ENCODE assay signal across 8 cellular contexts in the genomic region with DNA sequence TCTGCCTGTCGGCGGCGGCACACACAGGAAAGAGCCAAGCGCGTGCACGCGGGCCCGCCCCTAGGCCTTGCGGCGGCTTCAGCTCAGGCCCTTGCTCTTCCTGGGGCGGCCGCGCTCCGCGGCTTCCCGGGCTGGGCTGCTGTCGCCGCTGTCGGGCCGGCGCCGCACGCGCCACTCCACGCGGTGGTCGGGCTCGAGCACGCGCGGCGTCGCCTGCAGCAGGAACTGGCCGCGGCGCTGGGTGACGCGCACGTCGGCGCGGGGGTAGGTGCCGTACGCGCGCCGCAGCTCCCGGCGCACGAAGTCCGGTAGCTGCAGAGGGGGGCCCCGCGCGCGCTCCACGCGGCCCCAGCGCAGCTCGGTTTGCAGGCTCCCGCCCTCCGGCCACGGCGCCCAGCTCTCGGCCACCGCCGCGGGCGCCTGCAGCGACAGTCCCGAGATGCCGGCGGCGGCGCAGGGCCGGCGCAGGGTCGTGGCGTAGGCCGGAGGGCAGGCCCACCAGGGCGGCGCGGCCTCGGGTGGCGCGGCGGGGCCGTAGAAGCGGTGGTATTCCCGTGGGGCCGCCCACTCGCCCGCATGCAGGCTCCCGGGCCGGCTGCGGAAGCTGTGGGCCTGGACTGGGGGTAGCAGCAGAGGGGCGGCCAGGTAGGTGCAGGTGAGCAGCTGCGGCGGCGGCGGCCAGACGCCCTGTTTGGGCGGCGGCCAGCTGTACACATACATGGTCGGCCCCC. TPM values are rescaled to one million over a fixed set of nuclear protein-coding genes. Genes with fewer than 3 reads are reported as not detected.
DNase-seq lines count a peak whose midpoint lies in the region; ATAC-seq and TF ChIP-seq lines count a peak whose summit lies in the region.

No MANE protein-coding gene starts in this region.

- peak overlapping the region; percentile 30 to 96 (median 83) for H3K27ac ChIP-seq in adrenal gland
- peak overlapping the region; percentile 86 to 89 for H3K27ac ChIP-seq in prostate gland
- peak overlapping the region; percentile 68 for H3K27ac ChIP-seq in urinary bladder (ENCODE audit: low read depth)

- H3K27me3 ChIP-seq in adrenal gland, result no peaks in the 10 kb centered on the region
- no peaks in the 10 kb centered on the region for H3K27me3 ChIP-seq in prostate gland (replicated peaks; ENCODE audit: insufficient read depth)

- no peak for TF ChIP-seq CTCF in GM12875 (IDR thresholded peaks at IDR 0.05; ENCODE audit: borderline replicate concordance, insufficient read depth, low read depth, low read length)
- no peak for TF ChIP-seq CTCF in adrenal gland (IDR thresholded peaks at IDR 0.05)
- TF ChIP-seq CTCF in prostate gland (IDR thresholded peaks at IDR 0.05), result peak in 2 of 4 experiments; percentile 20 to 32

- no peaks in the 10 kb centered on the region for H3K27me3 Mint-ChIP-seq in T-cell

- peak; percentile 41 to 76 for TF ChIP-seq POLR2A in adrenal gland (IDR thresholded peaks at IDR 0.05)
- TF ChIP-seq POLR2A in prostate gland (IDR thresholded peaks at IDR 0.05), result peak; percentile 31

- no peaks in the 10 kb centered on the region for H3K9me3 Mint-ChIP-seq in T-cell

- H3K36me3 ChIP-seq in adrenal gland (replicated peaks in 1 of 2) (no peaks in the 10 kb centered on the region), prostate gland (no peaks in the 10 kb centered on the region), urinary bladder (ENCODE audit: insufficient read depth) (no peaks in the 10 kb centered on the region)

- peaks cover 5% of the 10 kb centered on the region for H3K36me3 Mint-ChIP-seq in T-cell

- WGBS in adrenal gland, 4 donors, result 0 to 1% (median 0%) methylated on average over 2 to 104 of the region's 104 CpGs
- 1% methylated on average over 36 of the region's 104 CpGs for WGBS in prostate gland
- under 1% methylated on average over 104 of the region's 104 CpGs for WGBS in urinary bladder

- POLR2A ChIA-PET in T-cell (lab: Charles Lee), result interaction anchor here (0.7 to 0.8 kb wide), 3 partner anchors 18 to 217 kb away, joined by 3 to 4 read pairs (median 3); a partner anchor contains a TSS

- H3K4me1 ChIP-seq in adrenal gland (replicated peaks in 1 of 2) (peaks cover 4 to 29% of the 10 kb centered on the region in 2 donors), prostate gland (replicated peaks) (no peaks in the 10 kb centered on the region), urinary bladder (ENCODE audit: insufficient read depth) (no peaks in the 10 kb centered on the region)

- no peaks in the 10 kb centered on the region for H3K9me3 ChIP-seq in adrenal gland (replicated peaks in 1 of 3)
- no peaks in the 10 kb centered on the region for H3K9me3 ChIP-seq in prostate gland

- intact Hi-C loops in adrenal gland (cut with DNase I), result no loop called here
- intact Hi-C loops in left ventricle myocardium superior (cut with micrococcal nuclease), result no loop called here
- intact Hi-C loops in prostate gland (cut with DNase I), result no loop called here

- DNase-seq in NCI-H1092 treated with DMSO at 0.1 percent for 48 hours (lab: John Stamatoyannopoulos, UW), result peak; percentile 72
- DNase-seq in T-cell, result peak; percentile 78 to 95 (median 90)
- peak; percentile 75 to 89 (median 82) for DNase-seq in adrenal gland
- DNase-seq in left ventricle myocardium superior, result peak; percentile 93
- peak; percentile 81 for DNase-seq in prostate gland (ENCODE audit: low spot score)

- H3K4me3 ChIP-seq in GM12875 (ENCODE audit: low read depth, low read length), result peak overlapping the region; percentile 77
- H3K4me3 ChIP-seq in adrenal gland, result peak overlapping the region; percentile 46 to 96 (median 76)
- peak overlapping the region; percentile 71 to 82 for H3K4me3 ChIP-seq in prostate gland
- peak overlapping the region; percentile 88 for H3K4me3 ChIP-seq in urinary bladder (ENCODE audit: low read depth, low read length)

- CTCF ChIA-PET in T-cell (lab: Charles Lee), result interaction anchor here in 1 of 2 donors (0.9 to 2.6 kb wide), 4 partner anchors 10 to 57 kb away, joined by 4 to 12 read pairs (median 8); a partner anchor contains a TSS

- peak overlapping the region; percentile 93 to 94 (median 93) for H3K4me3 Mint-ChIP-seq in T-cell

- peak overlapping the region; percentile 90 to 93 for H3K27ac Mint-ChIP-seq in T-cell

- peaks cover 25 to 27% (median 26%) of the 10 kb centered on the region in 3 donors for H3K4me1 Mint-ChIP-seq in T-cell

- ATAC-seq in HG02610 (IDR thresholded peaks at IDR 0.05; ENCODE audit: unreplicated experiment) (peak; percentile 77), T-cell (replicated peaks in 1 of 4) (peak; percentile 86 to 92 (median 90)), left ventricle myocardium superior (peak; percentile 94)

RNA-seq across cellular contexts. Expression of a gene that starts 0.8 kb away (rescaled TPM):
- total RNA-seq in T-cell (under 1 TPM in 4 of 5 donors, not detected in 1; 0.23 to 0.92 (median 0.55) TPM), adrenal gland (under 1 TPM in 3 of 8 donors, not detected in 5; 0.14 to 0.28 (median 0.18) TPM), left ventricle myocardium superior (not detected), prostate gland (1 to 10 TPM in 1 of 2 donors, under 1 TPM in 1; 0.85 to 3.7 TPM), urinary bladder (not detected)
- polyA plus RNA-seq in adrenal gland (under 1 TPM in 2 of 3 donors, not detected in 1; 0.24 TPM), urinary bladder (0.11 TPM)

RNA-seq across cellular contexts. Expression of a gene that starts 18.2 kb away (rescaled TPM):
- total RNA-seq in T-cell, result 10 to 100 TPM; 32.2 to 41.4 (median 37.8) TPM
- 100 to 1,000 TPM in 1 of 8 donors, 10 to 100 TPM in 7; 76.9 to 115 (median 87.0) TPM for total RNA-seq in adrenal gland
- polyA plus RNA-seq in adrenal gland, result 10 to 100 TPM; 71.4 to 75.3 (median 73.1) TPM
- total RNA-seq in left ventricle myocardium superior, result 78.3 TPM
- 10 to 100 TPM; 70.2 to 81.7 TPM for total RNA-seq in prostate gland
- 26.9 TPM for total RNA-seq in urinary bladder
- 77.9 TPM for polyA plus RNA-seq in urinary bladder

RNA-seq across cellular contexts. Expression of a gene that starts 29.9 kb away (rescaled TPM):
- total RNA-seq in T-cell, result 10 to 100 TPM; 13.3 to 30.4 (median 23.7) TPM
- 10 to 100 TPM; 21.6 to 61.9 (median 33.9) TPM for total RNA-seq in adrenal gland
- polyA plus RNA-seq in adrenal gland, result 10 to 100 TPM in 2 of 3 donors, 1 to 10 TPM in 1; 2.1 to 26.1 (median 25.5) TPM
- total RNA-seq in left ventricle myocardium superior, result 9.1 TPM
- 10 to 100 TPM; 22.2 to 36.3 TPM for total RNA-seq in prostate gland
- 2.0 TPM for total RNA-seq in urinary bladder
- 36.6 TPM for polyA plus RNA-seq in urinary bladder

RNA-seq across cellular contexts. Expression of a gene that starts 32.0 kb away (rescaled TPM):
- total RNA-seq in T-cell, result 10 to 100 TPM in 2 of 5 donors, 1 to 10 TPM in 3; 8.7 to 11.8 (median 8.8) TPM
- 10 to 100 TPM in 1 of 8 donors, 1 to 10 TPM in 5, under 1 TPM in 1, not detected in 1; 0.54 to 10.6 (median 6.0) TPM for total RNA-seq in adrenal gland
- 10 to 100 TPM in 2 of 3 donors, 1 to 10 TPM in 1; 3.4 to 43.7 (median 10.4) TPM for polyA plus RNA-seq in adrenal gland
- 0.50 TPM for total RNA-seq in left ventricle myocardium superior
- 10 to 100 TPM in 1 of 2 donors, 1 to 10 TPM in 1; 1.0 to 10.9 TPM for total RNA-seq in prostate gland
- 38.4 TPM for total RNA-seq in urinary bladder
- polyA plus RNA-seq in urinary bladder, result 276 TPM

RNA-seq across cellular contexts. Expression of a gene that starts 52.0 kb away (rescaled TPM):
- total RNA-seq in T-cell (10 to 100 TPM; 51.6 to 68.1 (median 63.0) TPM), adrenal gland (100 to 1,000 TPM in 5 of 8 donors, 10 to 100 TPM in 3; 80.4 to 154 (median 106) TPM), left ventricle myocardium superior (101 TPM), prostate gland (10 to 100 TPM; 75.6 to 95.9 TPM), urinary bladder (64.7 TPM)
- polyA plus RNA-seq in adrenal gland (100 to 1,000 TPM in 2 of 3 donors, 10 to 100 TPM in 1; 68.1 to 117 (median 102) TPM), urinary bladder (111 TPM)

Comparison
In these comparisons a context has a peak if more than half of its experiments do, and no peak if none do; other contexts are left out.
1. Peak in every context shown above with its lines: DNase-seq, ATAC-seq, H3K4me3 ChIP-seq and H3K27ac ChIP-seq.